In genomic region chr5:180703371-180703770, GRCh38 we compare ENCODE assay signal across 15 cellular contexts. TPM values are rescaled to one million over a fixed set of nuclear protein-coding genes. Genes with fewer than 3 reads are reported as not detected.
"Had no signal": no experiment of that assay in that cellular context is flagged by ENCODE, and none has a peak within 500 bp of the region (broad histone marks: within the 10 kb centered on the region; RNA-seq: fewer than 3 reads in every experiment).

No MANE protein-coding gene starts in this region.

RNA-seq across cellular contexts. Expression of gene OR2Y1, which starts 36.5 kb away (rescaled TPM):
- total RNA-seq: activated B cell treated with CpG ODN at 0.5 μM for 24 hours; activated CD4-positive, alpha-beta memory T cell treated with anti-CD3 and anti-CD28 coated beads for 36 hours; activated CD4-positive, alpha-beta memory T cell treated with anti-CD3 and anti-CD28 coated beads, Interleukin-2, amount 10 ng/mL, durations not matched to agents 7 days and 5 days; activated CD4-positive, alpha-beta T cell treated with anti-CD3 and anti-CD28 coated beads for 36 hours; activated CD4-positive, alpha-beta T cell treated with anti-CD3 and anti-CD28 coated beads, Interleukin-2, amount 10 ng/mL, durations not matched to agents 24 days and 14 days; activated CD4-positive, alpha-beta T cell treated with anti-CD3 and anti-CD28 coated beads, Interleukin-2, amount 10 ng/mL, durations not matched to agents 7 days and 5 days; activated CD8-positive, alpha-beta memory T cell treated with anti-CD3 and anti-CD28 coated beads for 36 hours; activated CD8-positive, alpha-beta memory T cell treated with anti-CD3 and anti-CD28 coated beads, Interleukin-2, amount 10 ng/mL, durations not matched to agents 7 days and 5 days; activated CD8-positive, alpha-beta T cell treated with anti-CD3 and anti-CD28 coated beads for 36 hours; activated CD8-positive, alpha-beta T cell treated with anti-CD3 and anti-CD28 coated beads, Interleukin-2, amount 10 ng/mL, durations not matched to agents 7 days and 5 days; T-cell; T-helper 1 cell treated with Interleukin-12 subunit alpha and Interleukin-12 subunit beta and Interleukin-4 antibody, amounts not matched to agents 30 ng/mL and 1 ng/mL, for 36 hours; T-helper 17 cell; T-helper 2 cell treated with Interferon-gamma antibody and Interleukin-4, amounts not matched to agents 100 ng/mL and 5 ng/mL, for 36 hours; WTC11 had no signal

RNA-seq across cellular contexts. Expression of gene FLT4, which starts 54.0 kb away (rescaled TPM):
- total RNA-seq: activated B cell treated with CpG ODN at 0.5 μM for 24 hours had no signal
